1 cellular context compared by ENCODE assay signal in genomic region chr12:109512608-109513007, GRCh38.
TF ChIP-seq lines count a peak whose summit lies in the region.

No MANE protein-coding gene starts in this region.

TF ChIP-seq in IMR-90, 13 proteins besides CTCF, POLR2A, EP300 and RAD21:
- TF ChIP-seq FOS (IDR thresholded peaks at IDR 0.05; ENCODE audit: low read depth, low read length) = no peak
- TF ChIP-seq, protein P1, sequence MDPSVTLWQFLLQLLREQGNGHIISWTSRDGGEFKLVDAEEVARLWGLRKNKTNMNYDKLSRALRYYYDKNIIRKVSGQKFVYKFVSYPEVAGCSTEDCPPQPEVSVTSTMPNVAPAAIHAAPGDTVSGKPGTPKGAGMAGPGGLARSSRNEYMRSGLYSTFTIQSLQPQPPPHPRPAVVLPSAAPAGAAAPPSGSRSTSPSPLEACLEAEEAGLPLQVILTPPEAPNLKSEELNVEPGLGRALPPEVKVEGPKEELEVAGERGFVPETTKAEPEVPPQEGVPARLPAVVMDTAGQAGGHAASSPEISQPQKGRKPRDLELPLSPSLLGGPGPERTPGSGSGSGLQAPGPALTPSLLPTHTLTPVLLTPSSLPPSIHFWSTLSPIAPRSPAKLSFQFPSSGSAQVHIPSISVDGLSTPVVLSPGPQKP (IDR thresholded peaks at IDR 0.05; ENCODE audit: borderline replicate concordance, low read depth, low read length) = no peak
- TF ChIP-seq CHD1 (IDR thresholded peaks at IDR 0.05; ENCODE audit: low read depth, low read length) = no peak
- no peak for TF ChIP-seq MAFK (IDR thresholded peaks at IDR 0.05; ENCODE audit: low read depth, low read length)
- TF ChIP-seq CEBPB (IDR thresholded peaks at IDR 0.05; ENCODE audit: low read depth, low read length) = no peak
- TF ChIP-seq NFE2L2 (IDR thresholded peaks at IDR 0.05; ENCODE audit: low read depth, low read length) = no peak
- no peak for TF ChIP-seq USF2 (IDR thresholded peaks at IDR 0.05; ENCODE audit: low read depth, low read length)
- no peak for TF ChIP-seq RCOR1 (IDR thresholded peaks at IDR 0.05; ENCODE audit: insufficient replicate concordance, low read length)
- no peak for TF ChIP-seq BHLHE40 (IDR thresholded peaks at IDR 0.05; ENCODE audit: low read depth, low read length)
- TF ChIP-seq SMC3 (IDR thresholded peaks at IDR 0.05; ENCODE audit: low read depth, low read length) = no peak
- TF ChIP-seq MXI1 (IDR thresholded peaks at IDR 0.05; ENCODE audit: borderline replicate concordance, low read depth, low read length) = no peak
- TF ChIP-seq RFX5 (IDR thresholded peaks at IDR 0.05; ENCODE audit: low read depth, low read length) = no peak
